Comparison of ENCODE assay signal across 8 cellular contexts in the genomic region with DNA sequence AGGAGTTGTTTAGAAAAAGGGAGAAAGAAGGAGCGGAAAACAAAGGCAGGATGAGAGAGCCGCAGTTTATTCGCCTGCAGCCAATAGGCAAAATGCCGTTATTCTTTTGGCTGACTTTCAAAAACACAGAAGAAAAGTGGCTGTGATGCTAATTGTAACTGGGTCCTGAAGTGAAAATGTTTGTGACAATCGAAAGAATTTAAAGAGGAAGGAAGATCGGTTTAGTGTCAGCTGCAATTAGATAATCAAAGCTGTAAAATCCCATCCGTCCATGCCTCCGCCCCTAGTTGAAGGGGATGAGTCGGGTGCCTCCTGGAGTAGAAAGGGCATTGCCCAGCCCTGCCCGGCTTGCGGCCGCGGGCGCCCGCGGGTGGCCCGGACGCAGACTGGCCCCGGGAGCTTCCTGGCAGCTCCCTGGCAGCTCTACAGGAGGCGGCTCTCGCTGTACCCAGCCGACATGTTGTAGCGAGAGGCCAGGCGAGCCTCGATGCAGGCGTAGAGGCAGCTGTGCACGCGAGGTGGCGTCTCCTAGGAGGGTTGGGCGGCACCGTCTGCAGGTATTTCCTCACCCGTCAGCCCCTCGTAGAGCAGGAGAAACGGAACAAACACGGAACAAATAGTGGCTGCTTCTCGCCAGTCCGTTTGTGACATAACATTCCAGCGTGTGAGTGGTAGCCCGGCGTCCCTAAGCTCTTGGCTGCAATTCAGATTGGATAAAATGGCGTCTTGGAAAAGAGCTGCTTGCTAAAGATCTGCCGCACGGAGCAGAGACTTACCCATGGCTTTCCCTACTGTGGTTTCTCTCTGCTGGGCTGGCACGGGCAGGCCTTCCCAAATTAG.
DNase-seq lines count a peak whose midpoint lies in the region; TF ChIP-seq lines count a peak whose summit lies in the region.

No MANE protein-coding gene starts in this region.

- 96% methylated on average over 44 of the region's 44 CpGs for WGBS in ectodermal cell, 2 experiments
- WGBS in thyroid gland, 2 donors = 66 to 70% methylated on average over 36 to 41 of the region's 44 CpGs

- H3K27ac Mint-ChIP-seq in mesothelial cell of epicardium = peak overlapping the region; percentile 88
- no peak overlapping the region for H3K27ac Mint-ChIP-seq in neural progenitor cell

- H3K4me3 Mint-ChIP-seq in mesothelial cell of epicardium (peak overlapping the region; percentile 51), neural progenitor cell (no peak overlapping the region)

- no peaks in the 10 kb centered on the region for H3K27me3 ChIP-seq in ectodermal cell (ENCODE audit: control insufficient read depth, insufficient read depth, low read length, poor library complexity, severe bottlenecking)
- no peaks in the 10 kb centered on the region for H3K27me3 ChIP-seq in thyroid gland
- H3K27me3 ChIP-seq in neural progenitor cell = no peaks in the 10 kb centered on the region

- H3K36me3 Mint-ChIP-seq in mesothelial cell of epicardium (peaks cover 20% of the 10 kb centered on the region), neural progenitor cell (peaks cover 38% of the 10 kb centered on the region)

- peak; percentile 47 for DNase-seq in GM10266 (ENCODE audit: extremely low spot score)
- DNase-seq in NCI-H2196 (lab: John Stamatoyannopoulos, UW; ENCODE audit: unreplicated experiment) = peak; percentile 89
- peak; percentile 14 for DNase-seq in activated CD4-positive, alpha-beta T cell treated with anti-CD3 and anti-CD28 coated beads for 1 hour
- DNase-seq in mesothelial cell of epicardium (ENCODE audit: low spot score in 2 of 2, unreplicated experiment in 2 of 2) = no peak
- DNase-seq in thyroid gland = peak; percentile 45 to 49
- no peak for DNase-seq in mesenteric fat pad (ENCODE audit: low spot score)
- no peak for DNase-seq in neural progenitor cell (ENCODE audit: low spot score)

- no peak overlapping the region for H3K9ac ChIP-seq in neural progenitor cell

- H3K4me1 ChIP-seq in ectodermal cell (ENCODE audit: control insufficient read depth, insufficient read depth, low read length) = no peaks in the 10 kb centered on the region
- H3K4me1 ChIP-seq in thyroid gland = no peaks in the 10 kb centered on the region
- peaks cover 5% of the 10 kb centered on the region for H3K4me1 ChIP-seq in neural progenitor cell

- intact Hi-C loops in thyroid gland (cut with DNase I) = no loop called here

- no peaks in the 10 kb centered on the region for H3F3A ChIP-seq in neural progenitor cell (ENCODE audit: low read depth)

- H3K27ac ChIP-seq in ectodermal cell (ENCODE audit: insufficient read depth, low read depth, low read length, poor library complexity, severe bottlenecking) (peak overlapping the region; percentile 10), thyroid gland (peak overlapping the region; percentile 73 to 85 (median 81)), neural progenitor cell (no peak overlapping the region)

- peaks cover 25% of the 10 kb centered on the region for H3K4me1 Mint-ChIP-seq in mesothelial cell of epicardium
- no peaks in the 10 kb centered on the region for H3K4me1 Mint-ChIP-seq in neural progenitor cell

- peaks cover 6% of the 10 kb centered on the region for H4K20me1 ChIP-seq in neural progenitor cell (ENCODE audit: low read depth)

- H3K4me2 ChIP-seq in neural progenitor cell = no peak overlapping the region

- H3K9me3 Mint-ChIP-seq in mesothelial cell of epicardium = peaks cover 5% of the 10 kb centered on the region
- no peaks in the 10 kb centered on the region for H3K9me3 Mint-ChIP-seq in neural progenitor cell

- no peak overlapping the region for H3K4me3 ChIP-seq in ectodermal cell (ENCODE audit: insufficient read depth, low read depth, low read length)
- peak overlapping the region in 2 of 3 donors; percentile 22 to 27 for H3K4me3 ChIP-seq in thyroid gland (replicated peaks in 1 of 3)
- no peak overlapping the region for H3K4me3 ChIP-seq in neural progenitor cell

- no peak overlapping the region for H2AFZ ChIP-seq in neural progenitor cell (replicated peaks)

- H3K36me3 ChIP-seq in ectodermal cell (ENCODE audit: control insufficient read depth, insufficient read depth, low read length) (no peaks in the 10 kb centered on the region), thyroid gland (no peaks in the 10 kb centered on the region), neural progenitor cell (no peaks in the 10 kb centered on the region)

- no peak for TF ChIP-seq CTCF in GM10266 (IDR thresholded peaks at IDR 0.05; ENCODE audit: control insufficient read depth, insufficient read depth, low read depth, missing control alignments)
- no peak for TF ChIP-seq CTCF in mesothelial cell of epicardium (IDR thresholded peaks at IDR 0.05; ENCODE audit: unreplicated experiment)
- TF ChIP-seq CTCF in thyroid gland (IDR thresholded peaks at IDR 0.05) = no peak
- TF ChIP-seq CTCF in neural progenitor cell (IDR thresholded peaks at IDR 0.05) = no peak

- H3K27me3 Mint-ChIP-seq in mesothelial cell of epicardium (ENCODE audit: low read depth) = no peaks in the 10 kb centered on the region
- no peaks in the 10 kb centered on the region for H3K27me3 Mint-ChIP-seq in neural progenitor cell (ENCODE audit: insufficient read depth, low read depth)

- H3K9me3 ChIP-seq in ectodermal cell (ENCODE audit: control insufficient read depth, low read length) (no peaks in the 10 kb centered on the region), thyroid gland (no peaks in the 10 kb centered on the region), neural progenitor cell (ENCODE audit: low read depth) (no peaks in the 10 kb centered on the region)

- H3K79me2 ChIP-seq in neural progenitor cell (ENCODE audit: low read depth) = peaks cover 24% of the 10 kb centered on the region

- peak in 1 of 2 donors; percentile 24 for TF ChIP-seq POLR2A in thyroid gland (IDR thresholded peaks at IDR 0.05)

Comparison
In these comparisons a context has a peak if more than half of its experiments do, and no peak if none do; other contexts are left out.
1. DNase-seq: peak in GM10266 (single experiment), NCI-H2196 (single experiment), activated CD4-positive, alpha-beta T cell treated with anti-CD3 and anti-CD28 coated beads for 1 hour (single experiment) and thyroid gland (2 of 2); none in mesothelial cell of epicardium (0 of 2), mesenteric fat pad (single experiment) and neural progenitor cell (single experiment).
2. H3K4me3 ChIP-seq: peak in thyroid gland (2 of 3); none in ectodermal cell (single experiment) and neural progenitor cell (single experiment).